Comparison of ENCODE assay signal across 22 cellular contexts in genomic region chr10:117432866-117433265, GRCh38. TPM values are rescaled to one million over a fixed set of nuclear protein-coding genes. Genes with fewer than 3 reads are reported as not detected.
DNase-seq lines count a peak whose midpoint lies in the region; ATAC-seq, FAIRE-seq and TF ChIP-seq lines count a peak whose summit lies in the region.
"Had no signal": no experiment of that assay in that cellular context is flagged by ENCODE, and none has a peak within 500 bp of the region (broad histone marks: within the 10 kb centered on the region; RNA-seq: fewer than 3 reads in every experiment).

No MANE protein-coding gene starts in this region.

- no peak for TF ChIP-seq CTCF in astrocyte (IDR thresholded peaks at IDR 0.05; ENCODE audit: insufficient read depth, low read depth, low read length)

- no peaks in the 10 kb centered on the region for H3K4me1 ChIP-seq in astrocyte (ENCODE audit: insufficient read depth, low read length)
- H3K4me1 ChIP-seq: Peyer's patch, SJCRH30 had no signal

- no peaks in the 10 kb centered on the region for H3K9me3 ChIP-seq in astrocyte (ENCODE audit: insufficient read depth, low read depth, low read length)
- H3K9me3 ChIP-seq: Peyer's patch, SJCRH30 had no signal

- H3K4me2 ChIP-seq in astrocyte (ENCODE audit: low read length): no peak overlapping the region

- H3K27ac ChIP-seq in astrocyte (ENCODE audit: low read depth, low read length): no peak overlapping the region
- H3K27ac ChIP-seq: HL-60, Peyer's patch, SJCRH30 had no signal

- peak overlapping the region; percentile 36 for H3K27ac Mint-ChIP-seq in astrocyte (ENCODE audit: unreplicated experiment)
- no peak overlapping the region for H3K27ac Mint-ChIP-seq in T-helper 2 cell treated with Interferon-gamma antibody and Interleukin-4, amounts not matched to agents 5 μg/mL and 100 μg/mL, for 36 hours
- H3K27ac Mint-ChIP-seq: T-cell had no signal

- no peak for DNase-seq in astrocyte (ENCODE audit: low read depth)
- DNase-seq in stimulated activated naive CD4-positive, alpha-beta T cell treated with Interleukin-2 at 50 U/mL for 16 hours (lab: John Stamatoyannopoulos, UW): no peak
- DNase-seq in T-helper 2 cell treated with Interferon-gamma antibody and Interleukin-4, amounts not matched to agents 5 μg/mL and 100 μg/mL, for 36 hours (ENCODE audit: low spot score): no peak
- DNase-seq: CD4-positive, CD25-positive, alpha-beta regulatory T cell; DMS79; GOT3; KG1; NCI-H1105 treated with DMSO at 0.1 percent for 48 hours; NCI-H2029 treated with DMSO at 0.1 percent for 48 hours; NCI-H226; NCI-H510A treated with DMSO at 0.1 percent for 48 hours; NCI-H748 treated with DMSO at 0.1 percent for 48 hours; Peyer's patch; SJCRH30; T-cell had no signal

- no peak overlapping the region for H2AFZ ChIP-seq in astrocyte (ENCODE audit: low read depth, low read length)

- FAIRE-seq in astrocyte (lab: Jason Lieb, UNC): no peak

- no peaks in the 10 kb centered on the region for H3K9me3 Mint-ChIP-seq in astrocyte (ENCODE audit: unreplicated experiment)
- no peaks in the 10 kb centered on the region for H3K9me3 Mint-ChIP-seq in T-helper 2 cell treated with Interferon-gamma antibody and Interleukin-4, amounts not matched to agents 5 μg/mL and 100 μg/mL, for 36 hours
- H3K9me3 Mint-ChIP-seq: CD4-positive, CD25-positive, alpha-beta regulatory T cell had no signal

- peaks cover 3% of the 10 kb centered on the region for H3K27me3 ChIP-seq in astrocyte (ENCODE audit: insufficient read depth, low read length)
- H3K27me3 ChIP-seq: Peyer's patch, SJCRH30 had no signal

- peaks cover 22% of the 10 kb centered on the region for H3K27me3 Mint-ChIP-seq in astrocyte (ENCODE audit: low read depth, unreplicated experiment)
- H3K27me3 Mint-ChIP-seq in T-helper 2 cell treated with Interferon-gamma antibody and Interleukin-4, amounts not matched to agents 5 μg/mL and 100 μg/mL, for 36 hours (ENCODE audit: low read depth): no peaks in the 10 kb centered on the region

- no peak overlapping the region for H3K4me3 ChIP-seq in astrocyte (ENCODE audit: insufficient read depth, low read depth, low read length)
- H3K4me3 ChIP-seq: Peyer's patch, SJCRH30 had no signal

- no peaks in the 10 kb centered on the region for H3K36me3 Mint-ChIP-seq in astrocyte (ENCODE audit: low read depth, unreplicated experiment)
- no peaks in the 10 kb centered on the region for H3K36me3 Mint-ChIP-seq in T-helper 2 cell treated with Interferon-gamma antibody and Interleukin-4, amounts not matched to agents 5 μg/mL and 100 μg/mL, for 36 hours (ENCODE audit: low read depth)
- H3K36me3 Mint-ChIP-seq: CD4-positive, CD25-positive, alpha-beta regulatory T cell; T-cell had no signal

- no peak overlapping the region for H3K4me3 Mint-ChIP-seq in astrocyte (ENCODE audit: unreplicated experiment)
- no peak overlapping the region for H3K4me3 Mint-ChIP-seq in T-helper 2 cell treated with Interferon-gamma antibody and Interleukin-4, amounts not matched to agents 5 μg/mL and 100 μg/mL, for 36 hours
- H3K4me3 Mint-ChIP-seq: CD4-positive, CD25-positive, alpha-beta regulatory T cell; T-cell had no signal

- H3K36me3 ChIP-seq in astrocyte (ENCODE audit: insufficient read depth, low read length): no peaks in the 10 kb centered on the region
- H3K36me3 ChIP-seq: Peyer's patch, SJCRH30 had no signal

- no peaks in the 10 kb centered on the region for H4K20me1 ChIP-seq in astrocyte (ENCODE audit: insufficient read depth, low read length)

- no peaks in the 10 kb centered on the region for H3K79me2 ChIP-seq in astrocyte (ENCODE audit: insufficient read depth, low read length)

- peaks cover 3% of the 10 kb centered on the region for H3K4me1 Mint-ChIP-seq in astrocyte (ENCODE audit: low read depth, unreplicated experiment)
- no peaks in the 10 kb centered on the region for H3K4me1 Mint-ChIP-seq in T-helper 2 cell treated with Interferon-gamma antibody and Interleukin-4, amounts not matched to agents 5 μg/mL and 100 μg/mL, for 36 hours (ENCODE audit: low read depth)
- H3K4me1 Mint-ChIP-seq: CD4-positive, CD25-positive, alpha-beta regulatory T cell; T-cell had no signal

- H3K9ac ChIP-seq in astrocyte (ENCODE audit: low read length): no peak overlapping the region

- peak; percentile 74 for ATAC-seq in GM18511 (IDR thresholded peaks at IDR 0.05; ENCODE audit: unreplicated experiment)
- ATAC-seq in GM18870 (IDR thresholded peaks at IDR 0.05; ENCODE audit: unreplicated experiment): peak; percentile 61
- peak; percentile 49 for ATAC-seq in HG02798 (IDR thresholded peaks at IDR 0.05; ENCODE audit: poor library complexity, unreplicated experiment)
- ATAC-seq in GM19023 (IDR thresholded peaks at IDR 0.05; ENCODE audit: unreplicated experiment): no peak
- no peak for ATAC-seq in HG03521 (IDR thresholded peaks at IDR 0.05; ENCODE audit: unreplicated experiment)
- ATAC-seq: HCT116, T-cell had no signal

RNA-seq across cellular contexts. Expression of gene PDZD8, which starts 57.6 kb away (rescaled TPM):
- 29.2 and 31.3 TPM in 2 replicates for total RNA-seq in astrocyte

Comparison
In these comparisons a context has a peak if more than half of its experiments do, and no peak if none do; other contexts are left out.
1. ATAC-seq: peak in GM18511 (single experiment), GM18870 (single experiment) and HG02798 (single experiment); none in GM19023 (single experiment) and HG03521 (single experiment).